2 cellular contexts compared by ENCODE assay signal in genomic region chr20:12511499-12511898, GRCh38.
TF ChIP-seq lines count a peak whose summit lies in the region.

No MANE protein-coding gene starts in this region.

TF ChIP-seq in HepG2, 621 proteins besides CTCF, POLR2A, EP300 and RAD21:
- TF ChIP-seq CREB1 (IDR thresholded peaks at IDR 0.05) = peak; percentile 45
- no peak for TF ChIP-seq CREB1 (CRISPR knock-in tag; IDR thresholded peaks at IDR 0.05)
- TF ChIP-seq ZNF350 (CRISPR knock-in tag; IDR thresholded peaks at IDR 0.05; ENCODE audit: borderline replicate concordance, low read depth) = no peak
- TF ChIP-seq TEAD3 (CRISPR knock-in tag; optimal IDR thresholded peaks at IDR 0.05; ENCODE audit: borderline replicate concordance) = no peak
- TF ChIP-seq AKAP8 (CRISPR knock-in tag; IDR thresholded peaks at IDR 0.05) = no peak
- TF ChIP-seq SNRNP70 (IDR thresholded peaks at IDR 0.05; ENCODE audit: low read depth, low read length) = no peak
- TF ChIP-seq ZNF282 (IDR thresholded peaks at IDR 0.05; ENCODE audit: partially characterized antibody) = no peak
- no peak for TF ChIP-seq DBP (CRISPR knock-in tag; IDR thresholded peaks at IDR 0.05; ENCODE audit: not compliant biosample characterization)
- no peak for TF ChIP-seq PBX3 (CRISPR knock-in tag; IDR thresholded peaks at IDR 0.05; ENCODE audit: borderline replicate concordance)
- no peak for TF ChIP-seq SAP130 (CRISPR knock-in tag; IDR thresholded peaks at IDR 0.05; ENCODE audit: low read depth)
- TF ChIP-seq ATF7 (IDR thresholded peaks at IDR 0.05) = peak; percentile 95
- no peak for TF ChIP-seq ATF7 (CRISPR knock-in tag; IDR thresholded peaks at IDR 0.05)
- TF ChIP-seq RBFOX2 (IDR thresholded peaks at IDR 0.05; ENCODE audit: low read depth, low read length) = no peak
- TF ChIP-seq GATAD2A (CRISPR knock-in tag; IDR thresholded peaks at IDR 0.05) = no peak
TF ChIP-seq in HepG2: peak in this region for 2.

TF ChIP-seq in HEK293, 187 proteins besides CTCF, POLR2A, EP300 and RAD21:
- 0 out of 2 replicates have a peak, but pooled peaks have one; percentile 11 for TF ChIP-seq ATF2 (tag by site-specific recombination; IDR thresholded peaks at IDR 0.05; ENCODE audit: low read depth)
- TF ChIP-seq ZFP37 (tag by site-specific recombination; IDR thresholded peaks at IDR 0.05) = no peak
